Comparison of ENCODE assay signal across 13 cellular contexts in genomic region chr12:124537525-124538193, GRCh38. TPM values are rescaled to one million over a fixed set of nuclear protein-coding genes. Genes with fewer than 3 reads are reported as not detected.
DNase-seq lines count a peak whose midpoint lies in the region; ATAC-seq, FAIRE-seq and TF ChIP-seq lines count a peak whose summit lies in the region.
"Had no signal": no experiment of that assay in that cellular context is flagged by ENCODE, and none has a peak within 500 bp of the region (broad histone marks: within the 10 kb centered on the region; RNA-seq: fewer than 3 reads in every experiment).

No MANE protein-coding gene starts in this region.

- intact Hi-C loops in heart right ventricle (cut with DNase I), result no loop called here

- peak overlapping the region; percentile 61 for H3K27ac Mint-ChIP-seq in osteocyte (ENCODE audit: unreplicated experiment)
- no peak overlapping the region for H3K27ac Mint-ChIP-seq in activated CD8-positive, alpha-beta memory T cell treated with anti-CD3 and anti-CD28 coated beads, Interleukin-2, amount 10 ng/mL, durations not matched to agents 7 days and 5 days
- H3K27ac Mint-ChIP-seq: activated naive CD8-positive, alpha-beta T cell treated with anti-CD3 and anti-CD28 coated beads for 36 hours had no signal

- H3K27ac ChIP-seq in A549, result peak overlapping the region in 1 of 2 experiments; percentile 61; a peak in 3 of 6 replicates
- H3K27ac ChIP-seq in WERI-Rb-1, result peak overlapping the region; percentile 71
- peak overlapping the region in 9 of 10 donors; percentile 52 to 76 (median 54) for H3K27ac ChIP-seq in heart right ventricle
- H3K27ac ChIP-seq: epithelial cell of prostate had no signal

- H3K9me3 Mint-ChIP-seq in osteocyte (ENCODE audit: unreplicated experiment), result no peaks in the 10 kb centered on the region
- no peaks in the 10 kb centered on the region for H3K9me3 Mint-ChIP-seq in activated CD8-positive, alpha-beta memory T cell treated with anti-CD3 and anti-CD28 coated beads, Interleukin-2, amount 10 ng/mL, durations not matched to agents 7 days and 5 days (ENCODE audit: low read depth)
- H3K9me3 Mint-ChIP-seq: activated naive CD8-positive, alpha-beta T cell treated with anti-CD3 and anti-CD28 coated beads for 36 hours had no signal

- FAIRE-seq in A549 (lab: Jason Lieb, UNC), result no peak
- FAIRE-seq: G401.6, RCC 7860 had no signal

- H3K9me3 ChIP-seq in A549, result no peaks in the 10 kb centered on the region
- no peaks in the 10 kb centered on the region for H3K9me3 ChIP-seq in WERI-Rb-1 (ENCODE audit: severe bottlenecking)
- H3K9me3 ChIP-seq in heart right ventricle, result no peaks in the 10 kb centered on the region

- H3K27me3 ChIP-seq in WERI-Rb-1 (ENCODE audit: insufficient read depth, low read depth, severe bottlenecking), result no peaks in the 10 kb centered on the region
- H3K27me3 ChIP-seq in heart right ventricle, result no peaks in the 10 kb centered on the region

- no peak for TF ChIP-seq EP300 in A549 (IDR thresholded peaks at IDR 0.05)

- TF ChIP-seq CTCF in A549 (IDR thresholded peaks at IDR 0.05) (no peak), WERI-Rb-1 (IDR thresholded peaks at IDR 0.05; ENCODE audit: low read depth, low read length) (no peak), heart right ventricle (IDR thresholded peaks at IDR 0.05) (no peak), osteocyte (IDR thresholded peaks at IDR 0.05) (no peak)

- no peak overlapping the region for H3K4me3 ChIP-seq in A549
- H3K4me3 ChIP-seq in WERI-Rb-1 (ENCODE audit: low read depth, low read length), result no peak overlapping the region
- H3K4me3 ChIP-seq in heart right ventricle, result no peak overlapping the region

- ATAC-seq in A549 (no peak), heart right ventricle (peak; percentile 23 to 82 (median 60)), HG03342 (IDR thresholded peaks at IDR 0.05; ENCODE audit: unreplicated experiment) (no peak), HG03045 (IDR thresholded peaks at IDR 0.05; ENCODE audit: unreplicated experiment) (no peak)
- no peak for ATAC-seq in activated CD8-positive, alpha-beta memory T cell treated with anti-CD3 and anti-CD28 coated beads, Interleukin-2, amount 10 ng/mL, durations not matched to agents 7 days and 5 days

- WGBS in A549 (ENCODE audit: missing lambda C conversion rate), result 84% methylated on average over 12 of the region's 12 CpGs
- 50 to 53% methylated on average over 12 of the region's 12 CpGs for WGBS in heart right ventricle, 2 donors

- no peak for DNase-seq in A549 (ENCODE audit: low read depth in 1 of 2, low spot score in 1 of 2)
- peak; percentile 52 for DNase-seq in WERI-Rb-1
- DNase-seq in heart right ventricle, result peak in 1 of 2 donors; percentile 65
- no peak for DNase-seq in osteocyte (ENCODE audit: extremely low spot score, unreplicated experiment)
- no peak for DNase-seq in SK-N-DZ (ENCODE audit: low spot score)
- no peak for DNase-seq in activated CD8-positive, alpha-beta memory T cell treated with anti-CD3 and anti-CD28 coated beads, Interleukin-2, amount 10 ng/mL, durations not matched to agents 7 days and 5 days
- DNase-seq: activated naive CD8-positive, alpha-beta T cell treated with anti-CD3 and anti-CD28 coated beads for 36 hours; NCI-H1436 had no signal

- CTCF ChIA-PET in A549 (lab: Yijun Ruan, JAX), result interaction anchor here (1.6 to 1.8 kb wide), 2 partner anchors 18 to 25 kb away, joined by 5 to 6 read pairs; no protein-coding TSS in a partner anchor
- CTCF ChIA-PET in activated CD8-positive, alpha-beta memory T cell treated with anti-CD3 and anti-CD28 coated beads, Interleukin-2, amount 10 ng/mL, durations not matched to agents 7 days and 5 days (lab: Charles Lee), result interaction anchor here (1.0 kb wide), 1 partner anchor 36 kb away, joined by 3 read pairs; no protein-coding TSS in a partner anchor

- H3K27me3 Mint-ChIP-seq in osteocyte (ENCODE audit: unreplicated experiment), result no peaks in the 10 kb centered on the region
- H3K27me3 Mint-ChIP-seq in activated CD8-positive, alpha-beta memory T cell treated with anti-CD3 and anti-CD28 coated beads, Interleukin-2, amount 10 ng/mL, durations not matched to agents 7 days and 5 days, result no peaks in the 10 kb centered on the region
- H3K27me3 Mint-ChIP-seq: activated naive CD8-positive, alpha-beta T cell treated with anti-CD3 and anti-CD28 coated beads for 36 hours had no signal

- no peak overlapping the region for H3K4me3 Mint-ChIP-seq in osteocyte (ENCODE audit: unreplicated experiment)
- H3K4me3 Mint-ChIP-seq in activated CD8-positive, alpha-beta memory T cell treated with anti-CD3 and anti-CD28 coated beads, Interleukin-2, amount 10 ng/mL, durations not matched to agents 7 days and 5 days, result no peak overlapping the region
- H3K4me3 Mint-ChIP-seq: activated naive CD8-positive, alpha-beta T cell treated with anti-CD3 and anti-CD28 coated beads for 36 hours had no signal

- TF ChIP-seq RAD21 in A549 (conservative IDR thresholded peaks at IDR 0.05 in 1 of 2, IDR thresholded peaks at IDR 0.05 in 1 of 2), result no peak

- peaks cover 53% of the 10 kb centered on the region for H3K4me1 Mint-ChIP-seq in osteocyte (ENCODE audit: unreplicated experiment)
- peaks cover 12% of the 10 kb centered on the region for H3K4me1 Mint-ChIP-seq in activated CD8-positive, alpha-beta memory T cell treated with anti-CD3 and anti-CD28 coated beads, Interleukin-2, amount 10 ng/mL, durations not matched to agents 7 days and 5 days

- peaks cover 27% of the 10 kb centered on the region for H3K36me3 ChIP-seq in WERI-Rb-1
- peaks cover 0 to 17% (median 0%) of the 10 kb centered on the region in 9 donors for H3K36me3 ChIP-seq in heart right ventricle

- H3K4me1 ChIP-seq in A549, result peaks cover 70% of the 10 kb centered on the region
- peaks cover 22 to 57% (median 46%) of the 10 kb centered on the region in 9 donors for H3K4me1 ChIP-seq in heart right ventricle

- no peak for TF ChIP-seq POLR2A in A549 (IDR thresholded peaks at IDR 0.05; ENCODE audit: low read length)

- peaks cover 3% of the 10 kb centered on the region for H3K36me3 Mint-ChIP-seq in osteocyte (ENCODE audit: unreplicated experiment)
- H3K36me3 Mint-ChIP-seq in activated CD8-positive, alpha-beta memory T cell treated with anti-CD3 and anti-CD28 coated beads, Interleukin-2, amount 10 ng/mL, durations not matched to agents 7 days and 5 days, result no peaks in the 10 kb centered on the region

- POLR2A ChIA-PET in A549 (lab: Yijun Ruan, JAX), result no interaction called here

- H3K4me2 ChIP-seq in A549, result no peak overlapping the region; the same call in 2 of the 3 replicates

TF ChIP-seq in A549, 52 proteins besides CTCF, POLR2A, EP300 and RAD21:
- TF ChIP-seq EHF (CRISPR knock-in tag; IDR thresholded peaks at IDR 0.05) (no peak), MAFK (IDR thresholded peaks at IDR 0.05; ENCODE audit: partially characterized antibody) (peak; percentile 73)

RNA-seq across cellular contexts. Expression of gene NCOR2, which starts 29.8 kb away (rescaled TPM):
- 14.1 and 19.3 TPM in 2 replicates for polyA plus RNA-seq in A549 (2011; rRNA removed)
- polyA plus RNA-seq in A549 (2012; cell fraction: cytosol; rRNA removed), result 40.4 and 55.7 TPM in 2 replicates
- 206 and 232 TPM in 2 replicates for polyA plus RNA-seq in A549 (2012; cell fraction: nucleus; rRNA removed)
- 151 to 170 TPM (median 160 TPM) in 3 replicates for polyA plus RNA-seq in A549 (2017; fragmentation: RNase III; extraction: RNeasy Plus Mini Kit Qiagen cat#74134 plus additional on column Dnase treatment)
- 39.9 and 51.1 TPM in 2 replicates for polyA minus RNA-seq in A549 (2011; rRNA and poly(A)+ RNA removed)
- 100 to 1,000 TPM; 118 to 200 (median 136) TPM for total RNA-seq in heart right ventricle
- polyA plus RNA-seq in heart right ventricle, result 10 to 100 TPM; 46.9 to 74.0 TPM
- 362 and 381 TPM in 2 replicates for total RNA-seq in osteocyte
- polyA plus RNA-seq in SK-N-DZ (2014; cell fraction: cytosol; rRNA removed), result 11.5 and 13.0 TPM in 2 replicates
- 19.1 and 41.1 TPM in 2 replicates for polyA plus RNA-seq in SK-N-DZ (2014; cell fraction: nucleus; rRNA removed)
- total RNA-seq in activated CD8-positive, alpha-beta memory T cell treated with anti-CD3 and anti-CD28 coated beads, Interleukin-2, amount 10 ng/mL, durations not matched to agents 7 days and 5 days, result 10 to 100 TPM; 84.6 to 99.4 TPM

Comparison
In these comparisons a context has a peak if more than half of its experiments do, and no peak if none do; other contexts are left out.
1. ATAC-seq: peak in heart right ventricle (8 of 8); none in A549 (0 of 2), HG03342 (single experiment), activated CD8-positive, alpha-beta memory T cell treated with anti-CD3 and anti-CD28 coated beads, Interleukin-2, amount 10 ng/mL, durations not matched to agents 7 days and 5 days (single experiment) and HG03045 (single experiment).